Comparison of ENCODE assay signal across 2 cellular contexts in genomic region chr10:122178655-122179054, GRCh38.
TF ChIP-seq lines count a peak whose summit lies in the region.

No MANE protein-coding gene starts in this region.

TF ChIP-seq in A549, 52 proteins besides CTCF, POLR2A, EP300 and RAD21:
- TF ChIP-seq HMGXB4 (CRISPR knock-in tag; IDR thresholded peaks at IDR 0.05; ENCODE audit: borderline replicate concordance) (no peak), CBX8 (IDR thresholded peaks at IDR 0.05) (no peak), ZNF302 (CRISPR knock-in tag; IDR thresholded peaks at IDR 0.05) (no peak), ZSCAN20 (CRISPR knock-in tag; IDR thresholded peaks at IDR 0.05) (no peak), EHMT2 (IDR thresholded peaks at IDR 0.05; ENCODE audit: low read depth) (no peak), CHD4 (IDR thresholded peaks at IDR 0.05; ENCODE audit: borderline replicate concordance) (no peak), MAZ (IDR thresholded peaks at IDR 0.05; ENCODE audit: borderline replicate concordance, low read depth, low read length) (no peak), KDM5A (IDR thresholded peaks at IDR 0.05) (no peak), ZC3H11A (IDR thresholded peaks at IDR 0.05) (no peak), PHF8 (IDR thresholded peaks at IDR 0.05; ENCODE audit: borderline replicate concordance, low read depth) (no peak), REST (IDR thresholded peaks at IDR 0.05) (no peak), HDAC2 (IDR thresholded peaks at IDR 0.05) (no peak), HOXB5 (CRISPR knock-in tag; IDR thresholded peaks at IDR 0.05) (no peak), NFE2L2 (conservative IDR thresholded peaks at IDR 0.05; ENCODE audit: low read length) (no peak), POLR2AphosphoS2 (conservative IDR thresholded peaks at IDR 0.05; ENCODE audit: low read length) (no peak)
TF ChIP-seq in A549: peak in this region for 0.

TF ChIP-seq in H1, 55 proteins besides CTCF, POLR2A, EP300 and RAD21 (continued from another document):
- TF ChIP-seq YY1 (IDR thresholded peaks at IDR 0.05; ENCODE audit: low read depth, low read length) (no peak), TCF12 (IDR thresholded peaks at IDR 0.05; ENCODE audit: low read depth, low read length) (no peak), SP4 (IDR thresholded peaks at IDR 0.05; ENCODE audit: low read length) (no peak), TAF7 (optimal IDR thresholded peaks at IDR 0.05; ENCODE audit: borderline replicate concordance, low read depth, low read length) (no peak), CTBP2 (IDR thresholded peaks at IDR 0.05; ENCODE audit: borderline replicate concordance, insufficient read depth, insufficient read length, low read length) (no peak), CBX5 (IDR thresholded peaks at IDR 0.05; ENCODE audit: low read depth, low read length) (no peak), TEAD4 (IDR thresholded peaks at IDR 0.05; ENCODE audit: low read depth, low read length) (no peak), GABPA (IDR thresholded peaks at IDR 0.05; ENCODE audit: borderline replicate concordance, insufficient read depth, low read length) (no peak), RNF2 (IDR thresholded peaks at IDR 0.05; ENCODE audit: borderline replicate concordance, low read depth, low read length, missing control alignments, poor library complexity, severe bottlenecking) (no peak), SP1 (IDR thresholded peaks at IDR 0.05; ENCODE audit: low read depth, low read length) (peak; percentile 72; the same call in 1 of the 2 replicates), SUZ12 (IDR thresholded peaks at IDR 0.05; ENCODE audit: low read length) (no peak), POU5F1 (IDR thresholded peaks at IDR 0.05; ENCODE audit: low read depth, low read length) (peak; percentile 73; the same call in 1 of the 2 replicates), POLR2AphosphoS5 (IDR thresholded peaks at IDR 0.05; ENCODE audit: low read depth, low read length) (no peak), BRCA1 (IDR thresholded peaks at IDR 0.05; ENCODE audit: low read depth, low read length) (no peak), BACH1 (IDR thresholded peaks at IDR 0.05; ENCODE audit: low read length) (no peak), CHD7 (IDR thresholded peaks at IDR 0.05; ENCODE audit: insufficient replicate concordance, low read length) (peak; percentile 73), NRF1 (IDR thresholded peaks at IDR 0.05; ENCODE audit: low read depth, low read length) (no peak), ASH2L (IDR thresholded peaks at IDR 0.05; ENCODE audit: low read length) (no peak), KDM1A (IDR thresholded peaks at IDR 0.05; ENCODE audit: borderline replicate concordance, low read length) (peak; percentile 97), SIN3A (conservative IDR thresholded peaks at IDR 0.05 in 1 of 2, IDR thresholded peaks at IDR 0.05 in 1 of 2; ENCODE audit: low read depth in 1 of 2, low read length in 2 of 2) (no peak), CREB1 (IDR thresholded peaks at IDR 0.05) (no peak), MAFK (IDR thresholded peaks at IDR 0.05; ENCODE audit: low read depth, low read length) (no peak), CHD2 (IDR thresholded peaks at IDR 0.05; ENCODE audit: low read length) (no peak), JUND (IDR thresholded peaks at IDR 0.05; ENCODE audit: low read length) (no peak), CEBPB (IDR thresholded peaks at IDR 0.05; ENCODE audit: low read depth, low read length) (no peak), E2F6 (IDR thresholded peaks at IDR 0.05) (no peak), EGR1 (IDR thresholded peaks at IDR 0.05; ENCODE audit: borderline replicate concordance, low read depth, low read length) (no peak), RFX5 (IDR thresholded peaks at IDR 0.05; ENCODE audit: borderline replicate concordance, low read depth, low read length) (no peak), PHF8 (conservative IDR thresholded peaks at IDR 0.05; ENCODE audit: low read depth, low read length) (no peak), GTF2F1 (IDR thresholded peaks at IDR 0.05; ENCODE audit: borderline replicate concordance, low read depth, low read length) (no peak), TAF1 (IDR thresholded peaks at IDR 0.05; ENCODE audit: low read depth, low read length) (no peak), CBX8 (IDR thresholded peaks at IDR 0.05; ENCODE audit: borderline replicate concordance, low read depth, low read length) (no peak), BCL11A (IDR thresholded peaks at IDR 0.05; ENCODE audit: low read depth in 2 of 2, low read length in 2 of 2) (no peak), ZNF274 (IDR thresholded peaks at IDR 0.05; ENCODE audit: borderline replicate concordance, extremely low read depth, low read length) (no peak), JUN (IDR thresholded peaks at IDR 0.05; ENCODE audit: low read depth, low read length) (no peak), HDAC6 (IDR thresholded peaks at IDR 0.05; ENCODE audit: low read depth, low read length) (no peak), HDAC2 (IDR thresholded peaks at IDR 0.05; ENCODE audit: borderline replicate concordance in 1 of 2, low read depth in 2 of 2, low read length in 2 of 2) (0 out of 4 replicates have a peak, but pooled peaks of 1 of the 2 experiments have one; percentile 31), SP2 (IDR thresholded peaks at IDR 0.05; ENCODE audit: low read length) (no peak), KDM5A (IDR thresholded peaks at IDR 0.05; ENCODE audit: low read length) (no peak), TBP (IDR thresholded peaks at IDR 0.05; ENCODE audit: low read depth, low read length) (no peak), RXRA (IDR thresholded peaks at IDR 0.05; ENCODE audit: insufficient read depth, low read depth, low read length) (no peak), RBBP5 (IDR thresholded peaks at IDR 0.05; ENCODE audit: borderline replicate concordance, low read depth, low read length) (no peak), NANOG (IDR thresholded peaks at IDR 0.05; ENCODE audit: insufficient read depth, low read depth, low read length, poor library complexity, severe bottlenecking) (peak; percentile 46), CHD1 (IDR thresholded peaks at IDR 0.05; ENCODE audit: low read depth, low read length) (no peak), SRF (IDR thresholded peaks at IDR 0.05; ENCODE audit: low read depth, low read length) (no peak), SAP30 (IDR thresholded peaks at IDR 0.05; ENCODE audit: insufficient read depth, insufficient replicate concordance, low read length) (no peak), EZH2 (IDR thresholded peaks at IDR 0.05; ENCODE audit: low read depth, low read length, severe bottlenecking) (no peak), SIRT6 (IDR thresholded peaks at IDR 0.05; ENCODE audit: low read length) (no peak)
- TF ChIP-seq, protein P1, sequence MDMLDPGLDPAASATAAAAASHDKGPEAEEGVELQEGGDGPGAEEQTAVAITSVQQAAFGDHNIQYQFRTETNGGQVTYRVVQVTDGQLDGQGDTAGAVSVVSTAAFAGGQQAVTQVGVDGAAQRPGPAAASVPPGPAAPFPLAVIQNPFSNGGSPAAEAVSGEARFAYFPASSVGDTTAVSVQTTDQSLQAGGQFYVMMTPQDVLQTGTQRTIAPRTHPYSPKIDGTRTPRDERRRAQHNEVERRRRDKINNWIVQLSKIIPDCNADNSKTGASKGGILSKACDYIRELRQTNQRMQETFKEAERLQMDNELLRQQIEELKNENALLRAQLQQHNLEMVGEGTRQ (IDR thresholded peaks at IDR 0.05; ENCODE audit: low read length), result no peak
- TF ChIP-seq, protein P2, sequence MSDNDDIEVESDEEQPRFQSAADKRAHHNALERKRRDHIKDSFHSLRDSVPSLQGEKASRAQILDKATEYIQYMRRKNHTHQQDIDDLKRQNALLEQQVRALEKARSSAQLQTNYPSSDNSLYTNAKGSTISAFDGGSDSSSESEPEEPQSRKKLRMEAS (IDR thresholded peaks at IDR 0.05), result no peak
- TF ChIP-seq, protein P3, sequence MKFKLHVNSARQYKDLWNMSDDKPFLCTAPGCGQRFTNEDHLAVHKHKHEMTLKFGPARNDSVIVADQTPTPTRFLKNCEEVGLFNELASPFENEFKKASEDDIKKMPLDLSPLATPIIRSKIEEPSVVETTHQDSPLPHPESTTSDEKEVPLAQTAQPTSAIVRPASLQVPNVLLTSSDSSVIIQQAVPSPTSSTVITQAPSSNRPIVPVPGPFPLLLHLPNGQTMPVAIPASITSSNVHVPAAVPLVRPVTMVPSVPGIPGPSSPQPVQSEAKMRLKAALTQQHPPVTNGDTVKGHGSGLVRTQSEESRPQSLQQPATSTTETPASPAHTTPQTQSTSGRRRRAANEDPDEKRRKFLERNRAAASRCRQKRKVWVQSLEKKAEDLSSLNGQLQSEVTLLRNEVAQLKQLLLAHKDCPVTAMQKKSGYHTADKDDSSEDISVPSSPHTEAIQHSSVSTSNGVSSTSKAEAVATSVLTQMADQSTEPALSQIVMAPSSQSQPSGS (IDR thresholded peaks at IDR 0.05; ENCODE audit: low read length), result no peak
